1 cellular context compared by ENCODE assay signal in genomic region chr20:63658749-63659187, GRCh38.
TF ChIP-seq lines count a peak whose summit lies in the region.

No MANE protein-coding gene starts in this region.

TF ChIP-seq in HepG2, 621 proteins besides CTCF, POLR2A, EP300 and RAD21 (continued from another document and continues in another):
- TF ChIP-seq MEIS2 (CRISPR knock-in tag; IDR thresholded peaks at IDR 0.05) (no peak), KDM3A (CRISPR knock-in tag; IDR thresholded peaks at IDR 0.05; ENCODE audit: low read depth) (no peak), E2F2 (CRISPR knock-in tag; IDR thresholded peaks at IDR 0.05; ENCODE audit: borderline replicate concordance) (no peak), ZFP1 (CRISPR knock-in tag; IDR thresholded peaks at IDR 0.05) (no peak), ZNF703 (CRISPR knock-in tag; IDR thresholded peaks at IDR 0.05; ENCODE audit: borderline replicate concordance) (0 out of 2 replicates have a peak, but pooled peaks have one; percentile 24), KDM6A (CRISPR knock-in tag; IDR thresholded peaks at IDR 0.05; ENCODE audit: low read depth) (no peak), MIXL1 (CRISPR knock-in tag; IDR thresholded peaks at IDR 0.05) (no peak), HDAC1 (CRISPR knock-in tag; IDR thresholded peaks at IDR 0.05) (no peak; the same call in 1 of the 2 replicates), ZNF275 (CRISPR knock-in tag; IDR thresholded peaks at IDR 0.05; ENCODE audit: borderline replicate concordance) (no peak), SETDB1 (CRISPR knock-in tag; IDR thresholded peaks at IDR 0.05; ENCODE audit: borderline replicate concordance) (no peak), PAX8 (CRISPR knock-in tag; IDR thresholded peaks at IDR 0.05; ENCODE audit: borderline replicate concordance) (no peak), ZKSCAN8 (CRISPR knock-in tag; IDR thresholded peaks at IDR 0.05; ENCODE audit: borderline replicate concordance) (no peak), PHF8 (CRISPR knock-in tag; IDR thresholded peaks at IDR 0.05) (no peak), RARG (CRISPR knock-in tag; IDR thresholded peaks at IDR 0.05; ENCODE audit: low read depth) (0 out of 2 replicates have a peak, but pooled peaks have one; percentile 21), TEAD2 (CRISPR knock-in tag; IDR thresholded peaks at IDR 0.05) (no peak), ZNF549 (CRISPR knock-in tag; IDR thresholded peaks at IDR 0.05) (no peak), TCF7 (IDR thresholded peaks at IDR 0.05; ENCODE audit: low read depth) (no peak), SALL2 (CRISPR knock-in tag; IDR thresholded peaks at IDR 0.05) (no peak), KLF13 (CRISPR knock-in tag; IDR thresholded peaks at IDR 0.05) (no peak), ZNF281 (CRISPR knock-in tag; IDR thresholded peaks at IDR 0.05; ENCODE audit: borderline replicate concordance) (no peak), ZFP36L2 (CRISPR knock-in tag; IDR thresholded peaks at IDR 0.05) (no peak), SNAI1 (CRISPR knock-in tag; IDR thresholded peaks at IDR 0.05; ENCODE audit: borderline replicate concordance) (0 out of 2 replicates have a peak, but pooled peaks have one; percentile 85), KDM5B (CRISPR knock-in tag; IDR thresholded peaks at IDR 0.05; ENCODE audit: borderline replicate concordance) (no peak), MXD4 (CRISPR knock-in tag; IDR thresholded peaks at IDR 0.05) (no peak), ZNF20 (CRISPR knock-in tag; IDR thresholded peaks at IDR 0.05) (no peak), ZNF263 (CRISPR knock-in tag; IDR thresholded peaks at IDR 0.05) (no peak), ZNF12 (CRISPR knock-in tag; IDR thresholded peaks at IDR 0.05) (no peak), MTF2 (CRISPR knock-in tag; IDR thresholded peaks at IDR 0.05; ENCODE audit: borderline replicate concordance) (no peak), YEATS2 (CRISPR knock-in tag; IDR thresholded peaks at IDR 0.05; ENCODE audit: borderline replicate concordance) (no peak), MAFG (CRISPR knock-in tag; IDR thresholded peaks at IDR 0.05) (no peak), FOXJ3 (CRISPR knock-in tag; IDR thresholded peaks at IDR 0.05; ENCODE audit: borderline replicate concordance) (no peak), KLF15 (CRISPR knock-in tag; IDR thresholded peaks at IDR 0.05; ENCODE audit: borderline replicate concordance) (no peak), YEATS4 (CRISPR knock-in tag; IDR thresholded peaks at IDR 0.05; ENCODE audit: borderline replicate concordance) (no peak)
- TF ChIP-seq, protein P1, sequence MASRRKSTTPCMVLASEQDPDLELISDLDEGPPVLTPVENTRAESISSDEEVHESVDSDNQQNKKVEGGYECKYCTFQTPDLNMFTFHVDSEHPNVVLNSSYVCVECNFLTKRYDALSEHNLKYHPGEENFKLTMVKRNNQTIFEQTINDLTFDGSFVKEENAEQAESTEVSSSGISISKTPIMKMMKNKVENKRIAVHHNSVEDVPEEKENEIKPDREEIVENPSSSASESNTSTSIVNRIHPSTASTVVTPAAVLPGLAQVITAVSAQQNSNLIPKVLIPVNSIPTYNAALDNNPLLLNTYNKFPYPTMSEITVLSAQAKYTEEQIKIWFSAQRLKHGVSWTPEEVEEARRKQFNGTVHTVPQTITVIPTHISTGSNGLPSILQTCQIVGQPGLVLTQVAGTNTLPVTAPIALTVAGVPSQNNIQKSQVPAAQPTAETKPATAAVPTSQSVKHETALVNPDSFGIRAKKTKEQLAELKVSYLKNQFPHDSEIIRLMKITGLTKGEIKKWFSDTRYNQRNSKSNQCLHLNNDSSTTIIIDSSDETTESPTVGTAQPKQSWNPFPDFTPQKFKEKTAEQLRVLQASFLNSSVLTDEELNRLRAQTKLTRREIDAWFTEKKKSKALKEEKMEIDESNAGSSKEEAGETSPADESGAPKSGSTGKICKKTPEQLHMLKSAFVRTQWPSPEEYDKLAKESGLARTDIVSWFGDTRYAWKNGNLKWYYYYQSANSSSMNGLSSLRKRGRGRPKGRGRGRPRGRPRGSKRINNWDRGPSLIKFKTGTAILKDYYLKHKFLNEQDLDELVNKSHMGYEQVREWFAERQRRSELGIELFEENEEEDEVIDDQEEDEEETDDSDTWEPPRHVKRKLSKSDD (CRISPR knock-in tag; IDR thresholded peaks at IDR 0.05; ENCODE audit: low read depth) = no peak
- TF ChIP-seq, protein P2, sequence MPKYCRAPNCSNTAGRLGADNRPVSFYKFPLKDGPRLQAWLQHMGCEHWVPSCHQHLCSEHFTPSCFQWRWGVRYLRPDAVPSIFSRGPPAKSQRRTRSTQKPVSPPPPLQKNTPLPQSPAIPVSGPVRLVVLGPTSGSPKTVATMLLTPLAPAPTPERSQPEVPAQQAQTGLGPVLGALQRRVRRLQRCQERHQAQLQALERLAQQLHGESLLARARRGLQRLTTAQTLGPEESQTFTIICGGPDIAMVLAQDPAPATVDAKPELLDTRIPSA (CRISPR knock-in tag; IDR thresholded peaks at IDR 0.05; ENCODE audit: borderline replicate concordance) = no peak
- TF ChIP-seq, protein P3, sequence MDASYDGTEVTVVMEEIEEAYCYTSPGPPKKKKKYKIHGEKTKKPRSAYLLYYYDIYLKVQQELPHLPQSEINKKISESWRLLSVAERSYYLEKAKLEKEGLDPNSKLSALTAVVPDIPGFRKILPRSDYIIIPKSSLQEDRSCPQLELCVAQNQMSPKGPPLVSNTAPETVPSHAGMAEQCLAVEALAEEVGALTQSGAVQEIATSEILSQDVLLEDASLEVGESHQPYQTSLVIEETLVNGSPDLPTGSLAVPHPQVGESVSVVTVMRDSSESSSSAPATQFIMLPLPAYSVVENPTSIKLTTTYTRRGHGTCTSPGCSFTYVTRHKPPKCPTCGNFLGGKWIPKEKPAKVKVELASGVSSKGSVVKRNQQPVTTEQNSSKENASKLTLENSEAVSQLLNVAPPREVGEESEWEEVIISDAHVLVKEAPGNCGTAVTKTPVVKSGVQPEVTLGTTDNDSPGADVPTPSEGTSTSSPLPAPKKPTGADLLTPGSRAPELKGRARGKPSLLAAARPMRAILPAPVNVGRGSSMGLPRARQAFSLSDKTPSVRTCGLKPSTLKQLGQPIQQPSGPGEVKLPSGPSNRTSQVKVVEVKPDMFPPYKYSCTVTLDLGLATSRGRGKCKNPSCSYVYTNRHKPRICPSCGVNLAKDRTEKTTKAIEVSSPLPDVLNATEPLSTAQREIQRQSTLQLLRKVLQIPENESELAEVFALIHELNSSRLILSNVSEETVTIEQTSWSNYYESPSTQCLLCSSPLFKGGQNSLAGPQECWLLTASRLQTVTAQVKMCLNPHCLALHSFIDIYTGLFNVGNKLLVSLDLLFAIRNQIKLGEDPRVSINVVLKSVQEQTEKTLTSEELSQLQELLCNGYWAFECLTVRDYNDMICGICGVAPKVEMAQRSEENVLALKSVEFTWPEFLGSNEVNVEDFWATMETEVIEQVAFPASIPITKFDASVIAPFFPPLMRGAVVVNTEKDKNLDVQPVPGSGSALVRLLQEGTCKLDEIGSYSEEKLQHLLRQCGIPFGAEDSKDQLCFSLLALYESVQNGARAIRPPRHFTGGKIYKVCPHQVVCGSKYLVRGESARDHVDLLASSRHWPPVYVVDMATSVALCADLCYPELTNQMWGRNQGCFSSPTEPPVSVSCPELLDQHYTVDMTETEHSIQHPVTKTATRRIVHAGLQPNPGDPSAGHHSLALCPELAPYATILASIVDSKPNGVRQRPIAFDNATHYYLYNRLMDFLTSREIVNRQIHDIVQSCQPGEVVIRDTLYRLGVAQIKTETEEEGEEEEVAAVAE (CRISPR knock-in tag; IDR thresholded peaks at IDR 0.05; ENCODE audit: borderline replicate concordance) = no peak
- TF ChIP-seq, protein P4, sequence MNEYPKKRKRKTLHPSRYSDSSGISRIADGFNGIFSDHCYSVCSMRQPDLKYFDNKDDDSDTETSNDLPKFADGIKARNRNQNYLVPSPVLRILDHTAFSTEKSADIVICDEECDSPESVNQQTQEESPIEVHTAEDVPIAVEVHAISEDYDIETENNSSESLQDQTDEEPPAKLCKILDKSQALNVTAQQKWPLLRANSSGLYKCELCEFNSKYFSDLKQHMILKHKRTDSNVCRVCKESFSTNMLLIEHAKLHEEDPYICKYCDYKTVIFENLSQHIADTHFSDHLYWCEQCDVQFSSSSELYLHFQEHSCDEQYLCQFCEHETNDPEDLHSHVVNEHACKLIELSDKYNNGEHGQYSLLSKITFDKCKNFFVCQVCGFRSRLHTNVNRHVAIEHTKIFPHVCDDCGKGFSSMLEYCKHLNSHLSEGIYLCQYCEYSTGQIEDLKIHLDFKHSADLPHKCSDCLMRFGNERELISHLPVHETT (CRISPR knock-in tag; conservative IDR thresholded peaks at IDR 0.05) = 0 out of 2 replicates have a peak, but pooled peaks have one; percentile 5
- TF ChIP-seq, protein P5, sequence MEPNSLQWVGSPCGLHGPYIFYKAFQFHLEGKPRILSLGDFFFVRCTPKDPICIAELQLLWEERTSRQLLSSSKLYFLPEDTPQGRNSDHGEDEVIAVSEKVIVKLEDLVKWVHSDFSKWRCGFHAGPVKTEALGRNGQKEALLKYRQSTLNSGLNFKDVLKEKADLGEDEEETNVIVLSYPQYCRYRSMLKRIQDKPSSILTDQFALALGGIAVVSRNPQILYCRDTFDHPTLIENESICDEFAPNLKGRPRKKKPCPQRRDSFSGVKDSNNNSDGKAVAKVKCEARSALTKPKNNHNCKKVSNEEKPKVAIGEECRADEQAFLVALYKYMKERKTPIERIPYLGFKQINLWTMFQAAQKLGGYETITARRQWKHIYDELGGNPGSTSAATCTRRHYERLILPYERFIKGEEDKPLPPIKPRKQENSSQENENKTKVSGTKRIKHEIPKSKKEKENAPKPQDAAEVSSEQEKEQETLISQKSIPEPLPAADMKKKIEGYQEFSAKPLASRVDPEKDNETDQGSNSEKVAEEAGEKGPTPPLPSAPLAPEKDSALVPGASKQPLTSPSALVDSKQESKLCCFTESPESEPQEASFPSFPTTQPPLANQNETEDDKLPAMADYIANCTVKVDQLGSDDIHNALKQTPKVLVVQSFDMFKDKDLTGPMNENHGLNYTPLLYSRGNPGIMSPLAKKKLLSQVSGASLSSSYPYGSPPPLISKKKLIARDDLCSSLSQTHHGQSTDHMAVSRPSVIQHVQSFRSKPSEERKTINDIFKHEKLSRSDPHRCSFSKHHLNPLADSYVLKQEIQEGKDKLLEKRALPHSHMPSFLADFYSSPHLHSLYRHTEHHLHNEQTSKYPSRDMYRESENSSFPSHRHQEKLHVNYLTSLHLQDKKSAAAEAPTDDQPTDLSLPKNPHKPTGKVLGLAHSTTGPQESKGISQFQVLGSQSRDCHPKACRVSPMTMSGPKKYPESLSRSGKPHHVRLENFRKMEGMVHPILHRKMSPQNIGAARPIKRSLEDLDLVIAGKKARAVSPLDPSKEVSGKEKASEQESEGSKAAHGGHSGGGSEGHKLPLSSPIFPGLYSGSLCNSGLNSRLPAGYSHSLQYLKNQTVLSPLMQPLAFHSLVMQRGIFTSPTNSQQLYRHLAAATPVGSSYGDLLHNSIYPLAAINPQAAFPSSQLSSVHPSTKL (CRISPR knock-in tag; IDR thresholded peaks at IDR 0.05) = no peak; the same call in 1 of the 2 replicates
- TF ChIP-seq, protein P6, sequence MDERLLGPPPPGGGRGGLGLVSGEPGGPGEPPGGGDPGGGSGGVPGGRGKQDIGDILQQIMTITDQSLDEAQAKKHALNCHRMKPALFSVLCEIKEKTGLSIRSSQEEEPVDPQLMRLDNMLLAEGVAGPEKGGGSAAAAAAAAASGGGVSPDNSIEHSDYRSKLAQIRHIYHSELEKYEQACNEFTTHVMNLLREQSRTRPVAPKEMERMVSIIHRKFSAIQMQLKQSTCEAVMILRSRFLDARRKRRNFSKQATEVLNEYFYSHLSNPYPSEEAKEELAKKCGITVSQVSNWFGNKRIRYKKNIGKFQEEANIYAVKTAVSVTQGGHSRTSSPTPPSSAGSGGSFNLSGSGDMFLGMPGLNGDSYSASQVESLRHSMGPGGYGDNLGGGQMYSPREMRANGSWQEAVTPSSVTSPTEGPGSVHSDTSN (CRISPR knock-in tag; IDR thresholded peaks at IDR 0.05) = no peak
- TF ChIP-seq, protein P7, sequence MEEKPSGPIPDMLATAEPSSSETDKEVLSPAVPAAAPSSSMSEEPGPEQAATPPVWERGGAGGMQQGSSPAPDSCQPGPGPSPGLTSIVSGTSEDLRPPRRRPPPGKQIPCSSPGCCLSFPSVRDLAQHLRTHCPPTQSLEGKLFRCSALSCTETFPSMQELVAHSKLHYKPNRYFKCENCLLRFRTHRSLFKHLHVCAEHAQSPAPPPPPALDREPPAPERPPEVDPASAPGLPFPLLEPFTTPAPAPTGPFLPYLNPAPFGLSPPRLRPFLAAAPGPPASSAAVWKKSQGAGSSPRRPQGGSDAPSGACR (CRISPR knock-in tag; IDR thresholded peaks at IDR 0.05) = no peak
